18 cellular contexts compared by ENCODE assay signal in genomic region chr5:140596364-140596763, GRCh38. TPM values are rescaled to one million over a fixed set of nuclear protein-coding genes. Genes with fewer than 3 reads are reported as not detected.
A peak's percentile ranks its signal among the peaks of the same experiment; 100 is the strongest.
DNase-seq lines count a peak whose midpoint lies in the region; TF ChIP-seq lines count a peak whose summit lies in the region.
"Had no signal": no experiment of that assay in that cellular context is flagged by ENCODE, and none has a peak within 500 bp of the region (broad histone marks: within the 10 kb centered on the region; RNA-seq: fewer than 3 reads in every experiment).

No MANE protein-coding gene starts in this region.

- DNase-seq in adrenal gland (peak; percentile 81 to 94 (median 89)), fibroblast of pulmonary artery (ENCODE audit: low read depth) (peak; percentile 62), medulla oblongata (ENCODE audit: extremely low spot score) (peak; percentile 77), testis (peak; percentile 87), osteocyte (ENCODE audit: extremely low spot score, unreplicated experiment) (no peak), NCI-H1436 (lab: John Stamatoyannopoulos, UW) (no peak)
- DNase-seq in stimulated activated CD4-positive, alpha-beta T cell treated with anti-CD3 and anti-CD28 coated beads, Interleukin-12 subunit alpha, Interleukin-12 subunit beta, amount 100 ng/mL, for 4 hours = no peak
- DNase-seq: activated CD4-positive, alpha-beta T cell treated with anti-CD3 and anti-CD28 coated beads, Interleukin-2, amount 50 U/mL, for 4 hours; activated T-cell treated with anti-CD3 and anti-CD28 coated beads, Interleukin-2, amount 50 U/mL, for 48 hours; DMS 273 treated with DMSO at 0.1 percent for 48 hours; foreskin melanocyte; NCI-H1930; stimulated activated CD4-positive, alpha-beta T cell treated with anti-CD3 and anti-CD28 coated beads, Interleukin-2, amount 100 ng/mL, for 24 hours had no signal

- intact Hi-C loops in adrenal gland (cut with DNase I) (no loop called here), testis (cut with DNase I; ENCODE audit: low total_unique reads) (no loop called here)

- H3K9me3 ChIP-seq in adrenal gland (replicated peaks in 1 of 3) (no peaks in the 10 kb centered on the region), testis (no peaks in the 10 kb centered on the region)

- TF ChIP-seq CTCF in adrenal gland (IDR thresholded peaks at IDR 0.05) (no peak), fibroblast of pulmonary artery (IDR thresholded peaks at IDR 0.05; ENCODE audit: low read length, missing control alignments) (no peak), testis (IDR thresholded peaks at IDR 0.05) (no peak), osteocyte (IDR thresholded peaks at IDR 0.05) (no peak)

- no peaks in the 10 kb centered on the region for H3K9me3 Mint-ChIP-seq in osteocyte (ENCODE audit: unreplicated experiment)
- H3K9me3 Mint-ChIP-seq: central memory CD8-positive, alpha-beta T cell; natural killer cell treated with Interleukin-12 subunit alpha and Interleukin-12 subunit beta and Interleukin-15 and Interleukin-18, amount 100 ng/mL, for 72 hours had no signal

- no peak overlapping the region for H3K4me3 Mint-ChIP-seq in osteocyte (ENCODE audit: unreplicated experiment)
- H3K4me3 Mint-ChIP-seq: activated naive CD8-positive, alpha-beta T cell; B cell; central memory CD8-positive, alpha-beta T cell; GM23338; natural killer cell treated with Interleukin-12 subunit alpha and Interleukin-12 subunit beta and Interleukin-15 and Interleukin-18, amount 100 ng/mL, for 72 hours had no signal

- H3K4me3 ChIP-seq in adrenal gland (peak overlapping the region in 1 of 4 donors; percentile 17), fibroblast of pulmonary artery (replicated peaks; ENCODE audit: low read depth, low read length) (no peak overlapping the region), testis (no peak overlapping the region)
- H3K4me3 ChIP-seq: GM23338 had no signal

- no peaks in the 10 kb centered on the region for H3K4me1 Mint-ChIP-seq in osteocyte (ENCODE audit: unreplicated experiment)
- H3K4me1 Mint-ChIP-seq: B cell; central memory CD8-positive, alpha-beta T cell; GM23338 had no signal

- H3K4me1 ChIP-seq in adrenal gland (replicated peaks in 1 of 2) (peaks cover 29 to 35% of the 10 kb centered on the region in 2 donors), testis (peaks cover 23% of the 10 kb centered on the region)

- no peaks in the 10 kb centered on the region for H3K36me3 Mint-ChIP-seq in osteocyte (ENCODE audit: unreplicated experiment)
- H3K36me3 Mint-ChIP-seq: activated naive CD8-positive, alpha-beta T cell; natural killer cell treated with Interleukin-12 subunit alpha and Interleukin-12 subunit beta and Interleukin-15 and Interleukin-18, amount 100 ng/mL, for 72 hours had no signal

- no peak overlapping the region for H3K27ac Mint-ChIP-seq in osteocyte (ENCODE audit: unreplicated experiment)
- H3K27ac Mint-ChIP-seq: activated naive CD8-positive, alpha-beta T cell; B cell; GM23338; natural killer cell treated with Interleukin-12 subunit alpha and Interleukin-12 subunit beta and Interleukin-15 and Interleukin-18, amount 100 ng/mL, for 72 hours had no signal

- peaks cover 25% of the 10 kb centered on the region for H3K27me3 Mint-ChIP-seq in osteocyte (ENCODE audit: unreplicated experiment)
- H3K27me3 Mint-ChIP-seq: activated naive CD8-positive, alpha-beta T cell; central memory CD8-positive, alpha-beta T cell had no signal

- H3K36me3 ChIP-seq in adrenal gland (replicated peaks in 1 of 2) (no peaks in the 10 kb centered on the region), testis (ENCODE audit: low read depth, missing control alignments) (no peaks in the 10 kb centered on the region)

- no peaks in the 10 kb centered on the region for H3K27me3 ChIP-seq in adrenal gland
- no peaks in the 10 kb centered on the region for H3K27me3 ChIP-seq in testis

- TF ChIP-seq POLR2A in adrenal gland (IDR thresholded peaks at IDR 0.05) = peak in 1 of 2 donors; percentile 41
- no peak for TF ChIP-seq POLR2A in testis (IDR thresholded peaks at IDR 0.05)

- H3K27ac ChIP-seq in adrenal gland = peak overlapping the region; percentile 83 to 97 (median 92)
- H3K27ac ChIP-seq in testis = peak overlapping the region; percentile 66 to 86

- WGBS in adrenal gland, 4 donors = 12 to 16% (median 14%) methylated on average over 1 of the region's 1 CpG; no CpG with 5 or more reads in 1 of the 4 donors
- WGBS in testis, 2 donors = 32 to 33% methylated on average over 1 of the region's 1 CpG

RNA-seq across cellular contexts. Expression of gene SLC35A4, which starts 31.7 kb away (rescaled TPM):
- total RNA-seq in adrenal gland (100 to 1,000 TPM in 3 of 8 donors, 10 to 100 TPM in 5; 73.8 to 133 (median 90.2) TPM), testis (100 to 1,000 TPM in 1 of 2 donors, 10 to 100 TPM in 1; 84.3 to 105 TPM), osteocyte (79.6 and 80.9 TPM in 2 replicates)
- polyA plus RNA-seq in adrenal gland (100 to 1,000 TPM in 1 of 3 donors, 10 to 100 TPM in 2; 42.1 to 135 (median 45.0) TPM), testis (ENCODE audit: insufficient read depth, low read depth, low replicate concordance) (97.0 TPM)

RNA-seq across cellular contexts. Expression of gene APBB3, which starts 32.0 kb away (rescaled TPM):
- 10 to 100 TPM; 14.0 to 61.2 (median 36.1) TPM for total RNA-seq in adrenal gland
- polyA plus RNA-seq in adrenal gland = 100 to 1,000 TPM in 2 of 3 donors, 10 to 100 TPM in 1; 25.6 to 163 (median 142) TPM
- total RNA-seq in testis = 100 to 1,000 TPM; 122 to 129 TPM
- polyA plus RNA-seq in testis (ENCODE audit: insufficient read depth, low read depth, low replicate concordance) = 73.1 TPM
- 62.3 and 70.7 TPM in 2 replicates for total RNA-seq in osteocyte

RNA-seq across cellular contexts. Expression of gene CD14, which starts 36.6 kb away (rescaled TPM):
- 100 to 1,000 TPM; 162 to 885 (median 366) TPM for total RNA-seq in adrenal gland
- polyA plus RNA-seq in adrenal gland = 100 to 1,000 TPM in 2 of 3 donors, 10 to 100 TPM in 1; 13.9 to 252 (median 101) TPM
- total RNA-seq in testis = 10 to 100 TPM; 23.7 to 41.1 TPM
- polyA plus RNA-seq in testis (ENCODE audit: insufficient read depth, low read depth, low replicate concordance) = 40.5 TPM
- not detected in 2 replicates for total RNA-seq in osteocyte
- total RNA-seq: GM23338 had no signal
- polyA plus RNA-seq: GM23338 had no signal

RNA-seq across cellular contexts. Expression of gene SRA1, which starts 39.1 kb away (rescaled TPM):
- 100 to 1,000 TPM in 1 of 8 donors, 10 to 100 TPM in 7; 31.3 to 156 (median 45.0) TPM for total RNA-seq in adrenal gland
- polyA plus RNA-seq in adrenal gland = 100 to 1,000 TPM in 2 of 3 donors, 10 to 100 TPM in 1; 96.3 to 115 (median 101) TPM
- 10 to 100 TPM; 43.1 to 51.3 TPM for total RNA-seq in testis
- 49.0 TPM for polyA plus RNA-seq in testis (ENCODE audit: insufficient read depth, low read depth, low replicate concordance)
- total RNA-seq in osteocyte = 41.9 and 43.7 TPM in 2 replicates

RNA-seq across cellular contexts. Expression of gene TMCO6, which starts 42.9 kb away (rescaled TPM):
- total RNA-seq in adrenal gland (100 to 1,000 TPM in 1 of 8 donors, 10 to 100 TPM in 6, 1 to 10 TPM in 1; 6.6 to 348 (median 29.8) TPM), testis (100 to 1,000 TPM in 1 of 2 donors, 10 to 100 TPM in 1; 58.0 to 103 TPM), osteocyte (10.4 and 10.5 TPM in 2 replicates)
- polyA plus RNA-seq in adrenal gland (10 to 100 TPM in 2 of 3 donors, 1 to 10 TPM in 1; 5.6 to 44.7 (median 25.3) TPM), testis (ENCODE audit: insufficient read depth, low read depth, low replicate concordance) (34.5 TPM)

Comparison
In these comparisons a context has a peak if more than half of its experiments do, and no peak if none do; other contexts are left out.
1. DNase-seq: peak in adrenal gland (7 of 7), fibroblast of pulmonary artery (single experiment), medulla oblongata (single experiment) and testis (single experiment); none in osteocyte (single experiment), stimulated activated CD4-positive, alpha-beta T cell treated with anti-CD3 and anti-CD28 coated beads, Interleukin-12 subunit alpha, Interleukin-12 subunit beta, amount 100 ng/mL, for 4 hours (single experiment) and NCI-H1436 (single experiment).
2. RNA of gene CD14, which starts 36.6 kb away (total RNA-seq): 162 to 885 TPM in adrenal gland and 23.7 to 41.1 TPM in testis; not detected in osteocyte; every median in the first group is over 10 times any median in the second.